ENCODE assay signal across 10 cellular contexts in genomic region chr6:145962581-145962980, GRCh38. TPM values are rescaled to one million over a fixed set of nuclear protein-coding genes. Genes with fewer than 3 reads are reported as not detected.
DNase-seq lines count a peak whose midpoint lies in the region; ATAC-seq, FAIRE-seq and TF ChIP-seq lines count a peak whose summit lies in the region.
"Had no signal": no experiment of that assay in that cellular context is flagged by ENCODE, and none has a peak within 500 bp of the region (broad histone marks: within the 10 kb centered on the region; RNA-seq: fewer than 3 reads in every experiment).

No MANE protein-coding gene starts in this region.

- ATAC-seq in PC-3 (no peak), GM18511 (IDR thresholded peaks at IDR 0.05; ENCODE audit: unreplicated experiment) (no peak)

- H3K9me2 ChIP-seq in PC-3 (replicated peaks; ENCODE audit: low read length), result no peaks in the 10 kb centered on the region

- POLR2A ChIA-PET in PC-3 (lab: Charles Lee; ENCODE audit: unreplicated experiment) (no interaction called here), endothelial cell of umbilical vein (lab: Charles Lee) (no interaction called here)

- H3K9me3 ChIP-seq in PC-3 (ENCODE audit: low read length) (no peaks in the 10 kb centered on the region), endothelial cell of umbilical vein (replicated peaks; ENCODE audit: control insufficient read depth, insufficient read depth, low read length) (no peaks in the 10 kb centered on the region)

- no peaks in the 10 kb centered on the region for H3K36me3 ChIP-seq in PC-3 (ENCODE audit: low read depth, low read length)
- H3K36me3 ChIP-seq in endothelial cell of umbilical vein (ENCODE audit: control insufficient read depth in 2 of 2, extremely low read depth in 1 of 2, insufficient read depth in 2 of 2, low read length in 2 of 2), result no peaks in the 10 kb centered on the region
- no peaks in the 10 kb centered on the region for H3K36me3 ChIP-seq in rectal smooth muscle tissue (ENCODE audit: control insufficient read depth, insufficient read depth, low read length)

- H3K9me1 ChIP-seq in endothelial cell of umbilical vein (replicated peaks; ENCODE audit: control insufficient read depth, extremely low read depth, insufficient read depth, low read length), result no peaks in the 10 kb centered on the region

- intact Hi-C loops in PC-3 (cut with micrococcal nuclease), result no loop called here
- intact Hi-C loops in endothelial cell of umbilical vein (cut with micrococcal nuclease), result loop anchor here (10.0 kb wide), 2 partner anchors 332 to 812 kb away; no protein-coding TSS in a partner anchor

- dilution Hi-C loops in endothelial cell of umbilical vein (cut with MboI; ENCODE audit: extremely low pct_ligation_motif_present, low sequenced_read_pairs), result no loop called here

- H3K9ac ChIP-seq in PC-3 (ENCODE audit: low read length) (peak overlapping the region; percentile 82; the same call in 1 of the 2 replicates), endothelial cell of umbilical vein (replicated peaks; ENCODE audit: extremely low read depth, insufficient read depth, low read length) (no peak overlapping the region), rectal smooth muscle tissue (ENCODE audit: low read length) (no peak overlapping the region)

- H3K27ac ChIP-seq in PC-3 (ENCODE audit: low read length) (no peak overlapping the region), endothelial cell of umbilical vein (ENCODE audit: insufficient read depth, low read depth, low read length) (no peak overlapping the region), rectal smooth muscle tissue (ENCODE audit: low read depth, low read length) (no peak overlapping the region)

- TF ChIP-seq POLR2A in endothelial cell of umbilical vein (IDR thresholded peaks at IDR 0.05; ENCODE audit: low read depth, low read length), result no peak

- CTCF ChIA-PET in PC-3 (lab: Charles Lee), result no interaction called here
- CTCF ChIA-PET in endothelial cell of umbilical vein (lab: Charles Lee), result interaction anchor here (0.7 to 1.1 kb wide), 2 partner anchors 33 to 738 kb away, joined by 3 read pairs; no protein-coding TSS in a partner anchor

- peak overlapping the region; percentile 98 for H3K4me2 ChIP-seq in PC-3 (ENCODE audit: low read length)
- H3K4me2 ChIP-seq in endothelial cell of umbilical vein (ENCODE audit: insufficient read depth, low read length), result peak overlapping the region; percentile 95

- H3F3A ChIP-seq in PC-3 (ENCODE audit: low read length, unreplicated experiment), result no peaks in the 10 kb centered on the region

- BruUV-seq in PC-3 (replicated peaks; lab: Mats Ljungman, UMichigan) (no TSS peak), endothelial cell of umbilical vein (replicated peaks; lab: Mats Ljungman, UMichigan) (no TSS peak)

- H3K4me3 ChIP-seq in GM12865 (ENCODE audit: low read depth, low read length) (peak overlapping the region; percentile 57), PC-3 (ENCODE audit: low read length) (peak overlapping the region; percentile 78), endothelial cell of umbilical vein (replicated peaks in 1 of 3; ENCODE audit: insufficient read depth in 1 of 3, low read depth in 1 of 3, low read length in 3 of 3) (peak overlapping the region in 1 of 3 experiments; percentile 78), rectal smooth muscle tissue (ENCODE audit: low read length) (peak overlapping the region; percentile 94)

- H4K20me1 ChIP-seq in PC-3 (ENCODE audit: low read length) (no peaks in the 10 kb centered on the region), endothelial cell of umbilical vein (replicated peaks; ENCODE audit: control insufficient read depth, extremely low read depth, insufficient read depth, low read length) (no peaks in the 10 kb centered on the region)

- no peak overlapping the region for H2AFZ ChIP-seq in PC-3 (ENCODE audit: low read length)
- H2AFZ ChIP-seq in endothelial cell of umbilical vein (ENCODE audit: low read depth, low read length), result no peak overlapping the region

- H3K4me1 ChIP-seq in PC-3 (ENCODE audit: insufficient read depth, low read length) (peaks cover 10% of the 10 kb centered on the region; the same call in 1 of the 2 replicates), endothelial cell of umbilical vein (ENCODE audit: control insufficient read depth, extremely low read depth, insufficient read depth, low read length) (peaks cover 11% of the 10 kb centered on the region), rectal smooth muscle tissue (ENCODE audit: control insufficient read depth, insufficient read depth, low read length) (peaks cover 10% of the 10 kb centered on the region)

- H3K79me2 ChIP-seq in PC-3 (ENCODE audit: low read length), result peaks cover 60% of the 10 kb centered on the region
- peaks cover 49% of the 10 kb centered on the region for H3K79me2 ChIP-seq in endothelial cell of umbilical vein (ENCODE audit: control insufficient read depth, insufficient read depth, low read length)

- TF ChIP-seq CTCF in GM12865 (IDR thresholded peaks at IDR 0.05; ENCODE audit: insufficient read depth, low read depth, low read length, missing control alignments), result no peak
- no peak for TF ChIP-seq CTCF in PC-3 (conservative IDR thresholded peaks at IDR 0.05; ENCODE audit: low read depth, low read length)
- TF ChIP-seq CTCF in endothelial cell of umbilical vein (IDR thresholded peaks at IDR 0.05; ENCODE audit: extremely low read depth in 1 of 2, insufficient read depth in 1 of 2, low read depth in 1 of 2, low read length in 2 of 2), result no peak

- FAIRE-seq in endothelial cell of umbilical vein (lab: Jason Lieb, UNC), result no peak
- FAIRE-seq: GM18507 had no signal

- DNase-seq in GM12865 (ENCODE audit: low read depth), result no peak
- no peak for DNase-seq in PC-3
- DNase-seq in endothelial cell of umbilical vein (ENCODE audit: low read depth, low spot score), result no peak
- no peak for DNase-seq in activated gamma-delta T cell (lab: John Stamatoyannopoulos, UW)
- no peak for DNase-seq in DMS53 treated with DMSO at 0.1 percent for 48 hours (lab: John Stamatoyannopoulos, UW; ENCODE audit: unreplicated experiment)
- no peak for DNase-seq in pons (ENCODE audit: low spot score)
- DNase-seq: NCI-H510A had no signal

- no peaks in the 10 kb centered on the region for H3K27me3 ChIP-seq in PC-3 (ENCODE audit: low read length)
- no peaks in the 10 kb centered on the region for H3K27me3 ChIP-seq in endothelial cell of umbilical vein (ENCODE audit: control insufficient read depth in 2 of 2, insufficient read depth in 2 of 2, low read length in 2 of 2)
- H3K27me3 ChIP-seq in rectal smooth muscle tissue (ENCODE audit: control insufficient read depth, insufficient read depth, low read length), result no peaks in the 10 kb centered on the region

TF ChIP-seq in endothelial cell of umbilical vein, 7 proteins besides CTCF, POLR2A, EP300 and RAD21:
- no peak for TF ChIP-seq POLR2AphosphoS5 (IDR thresholded peaks at IDR 0.05; ENCODE audit: insufficient read depth, low read depth, low read length)
- TF ChIP-seq FOS (IDR thresholded peaks at IDR 0.05; ENCODE audit: borderline replicate concordance, insufficient read depth, low read length), result no peak
- TF ChIP-seq EZH2 (IDR thresholded peaks at IDR 0.05; ENCODE audit: borderline replicate concordance, low read depth, low read length, severe bottlenecking), result no peak
- no peak for TF ChIP-seq GATA2 (IDR thresholded peaks at IDR 0.05; ENCODE audit: insufficient read depth, insufficient read length, low read depth, low read length)
- no peak for TF ChIP-seq MYC (IDR thresholded peaks at IDR 0.05; ENCODE audit: low read depth, low read length)
- TF ChIP-seq, protein P1, sequence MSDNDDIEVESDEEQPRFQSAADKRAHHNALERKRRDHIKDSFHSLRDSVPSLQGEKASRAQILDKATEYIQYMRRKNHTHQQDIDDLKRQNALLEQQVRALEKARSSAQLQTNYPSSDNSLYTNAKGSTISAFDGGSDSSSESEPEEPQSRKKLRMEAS (IDR thresholded peaks at IDR 0.05; ENCODE audit: insufficient read depth, insufficient read length), result no peak
- no peak for TF ChIP-seq JUN (IDR thresholded peaks at IDR 0.05; ENCODE audit: borderline replicate concordance, insufficient read depth, insufficient read length, low read depth)

RNA-seq across cellular contexts. Expression of gene SHPRH, which starts 1.6 kb away (rescaled TPM):
- 5.5 and 6.7 TPM in 2 replicates for total RNA-seq in PC-3 (2014; rRNA removed)
- 11.2 and 12.4 TPM in 2 replicates for total RNA-seq in endothelial cell of umbilical vein
- 2.7 and 3.3 TPM in 2 replicates for polyA plus RNA-seq in endothelial cell of umbilical vein
- 2.9 and 3.2 TPM in 2 replicates for polyA plus RNA-seq in endothelial cell of umbilical vein (2011; cell fraction: cytosol; rRNA removed)
- 19.8 and 24.8 TPM in 2 replicates for polyA plus RNA-seq in endothelial cell of umbilical vein (2011; cell fraction: nucleus; rRNA removed)
- polyA plus RNA-seq in endothelial cell of umbilical vein (2012), result 4.2 and 6.4 TPM in 2 replicates
- polyA minus RNA-seq in endothelial cell of umbilical vein, result 18.5 and 24.8 TPM in 2 replicates
- 6.3 TPM for polyA minus RNA-seq in endothelial cell of umbilical vein (2011; cell fraction: cytosol; rRNA and poly(A)+ RNA removed)
- polyA minus RNA-seq in endothelial cell of umbilical vein (2011; cell fraction: nucleus; rRNA and poly(A)+ RNA removed), result 59.0 and 80.2 TPM in 2 replicates
